ENCODE assay signal across 19 cellular contexts in the genomic region with DNA sequence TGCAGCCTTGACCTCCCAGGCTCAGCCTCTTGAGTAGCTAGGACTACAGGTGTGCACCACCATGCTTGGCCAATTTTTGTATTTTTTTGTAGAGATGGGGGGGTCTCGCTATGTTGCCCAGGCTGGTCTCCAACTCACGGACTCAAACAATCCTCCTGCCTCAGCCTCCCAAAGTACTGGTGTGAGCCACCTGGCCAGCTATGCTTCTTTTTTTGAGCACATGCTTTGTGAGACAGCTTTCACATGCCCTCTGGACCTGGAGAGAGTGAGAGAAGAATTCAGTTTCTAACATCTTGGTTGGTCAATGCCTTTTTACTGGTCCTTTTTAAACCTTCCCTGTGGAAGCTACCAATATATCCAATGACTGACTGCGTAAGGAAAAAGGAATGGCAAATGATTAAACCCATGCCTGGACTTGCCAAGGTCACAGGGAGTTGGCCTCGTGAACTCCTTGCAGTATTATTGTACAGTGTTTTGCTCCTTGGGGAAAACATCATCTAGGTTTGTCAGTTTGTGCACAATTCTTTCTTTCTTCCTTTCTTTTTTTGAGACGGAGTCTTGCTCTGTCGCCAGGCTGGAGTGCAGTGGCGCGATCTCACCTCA. TPM values are rescaled to one million over a fixed set of nuclear protein-coding genes. Genes with fewer than 3 reads are reported as not detected.
A peak's percentile ranks its signal among the peaks of the same experiment; 100 is the strongest.
DNase-seq lines count a peak whose midpoint lies in the region; ATAC-seq and TF ChIP-seq lines count a peak whose summit lies in the region.
"Had no signal": no experiment of that assay in that cellular context is flagged by ENCODE, and none has a peak within 500 bp of the region (broad histone marks: within the 10 kb centered on the region; RNA-seq: fewer than 3 reads in every experiment).

No MANE protein-coding gene starts in this region.

- intact Hi-C loops in left colon (cut with DNase I, micrococcal nuclease) (no loop called here), transverse colon (cut with DNase I; ENCODE audit: low total_unique reads) (no loop called here)

- no peaks in the 10 kb centered on the region for H3K27me3 ChIP-seq in RWPE2 (ENCODE audit: insufficient read depth, poor library complexity, severe bottlenecking)
- H3K27me3 ChIP-seq in transverse colon, result no peaks in the 10 kb centered on the region
- H3K27me3 ChIP-seq: BLaER1 had no signal

- no peak for TF ChIP-seq EP300 in transverse colon (IDR thresholded peaks at IDR 0.05; ENCODE audit: low read depth)

- H3K4me1 ChIP-seq in RWPE2 (ENCODE audit: insufficient read depth, poor library complexity, severe bottlenecking), result no peaks in the 10 kb centered on the region
- no peaks in the 10 kb centered on the region for H3K4me1 ChIP-seq in transverse colon
- H3K4me1 ChIP-seq: BLaER1, Caco-2, HAP-1 had no signal

- H3K9me3 ChIP-seq in RWPE2 (ENCODE audit: severe bottlenecking), result peaks cover 1% of the 10 kb centered on the region
- H3K9me3 ChIP-seq in transverse colon, result peaks cover 0 to 7% of the 10 kb centered on the region in 2 donors
- H3K9me3 ChIP-seq: Caco-2 had no signal

- no peak for TF ChIP-seq POLR2A in transverse colon (IDR thresholded peaks at IDR 0.05)

- 0 out of 3 replicates have a peak, but pooled peaks have one; percentile 50 for ATAC-seq in RWPE2 (ENCODE audit: low read depth)
- peak; percentile 46 for ATAC-seq in left colon
- no peak for ATAC-seq in HG02981 (IDR thresholded peaks at IDR 0.05; ENCODE audit: unreplicated experiment)
- ATAC-seq: CD8-positive, alpha-beta T cell; GM23338 had no signal

- DNase-seq in RWPE2 (ENCODE audit: low spot score) (no peak), chondrocyte (ENCODE audit: low spot score) (peak; percentile 15), left colon (no peak), renal cortical epithelial cell (ENCODE audit: low read depth) (peak; percentile 31), NCI-H146 treated with DMSO at 0.1 percent for 48 hours (lab: John Stamatoyannopoulos, UW; ENCODE audit: unreplicated experiment) (no peak), 8988T (no peak), transverse colon (no peak)
- DNase-seq: Caco-2; CD4-positive, CD25-positive, alpha-beta regulatory T cell; CD8-positive, alpha-beta T cell; DMS153; DND-41; HFFc6 had no signal

- no peak overlapping the region for H3K27ac Mint-ChIP-seq in chondrocyte (ENCODE audit: unreplicated experiment)
- H3K27ac Mint-ChIP-seq: B cell; CD4-positive, CD25-positive, alpha-beta regulatory T cell; CD8-positive, alpha-beta T cell; GM23338; HFFc6 had no signal

- H3K9me3 Mint-ChIP-seq in chondrocyte (ENCODE audit: low read depth), result peaks cover 3% of the 10 kb centered on the region
- H3K9me3 Mint-ChIP-seq: CD8-positive, alpha-beta T cell had no signal

- no peaks in the 10 kb centered on the region for H3K36me3 ChIP-seq in RWPE2 (ENCODE audit: low read depth)
- no peaks in the 10 kb centered on the region for H3K36me3 ChIP-seq in transverse colon
- H3K36me3 ChIP-seq: BLaER1, HAP-1 had no signal

- H3K4me1 Mint-ChIP-seq in chondrocyte (ENCODE audit: low read depth), result peaks cover 5% of the 10 kb centered on the region
- H3K4me1 Mint-ChIP-seq: B cell, GM23338 had no signal

- in situ Hi-C loops in transverse colon (cut with MboI; ENCODE audit: low pct_ligation_motif_present in 1 of 4, low pct_unique_long_range_greater_than_20kb in 1 of 4, low sequenced_read_pairs in 3 of 4), result no loop called here

- H3K27me3 Mint-ChIP-seq in chondrocyte (ENCODE audit: low read depth), result no peaks in the 10 kb centered on the region
- H3K27me3 Mint-ChIP-seq: CD4-positive, CD25-positive, alpha-beta regulatory T cell had no signal

- H3K4me3 Mint-ChIP-seq in chondrocyte (ENCODE audit: unreplicated experiment), result no peak overlapping the region
- H3K4me3 Mint-ChIP-seq: B cell; CD4-positive, CD25-positive, alpha-beta regulatory T cell; CD8-positive, alpha-beta T cell; GM23338; HFFc6 had no signal

- 79 to 91% methylated on average over 5 to 8 of the region's 8 CpGs for WGBS in transverse colon (ENCODE audit: low coverage in 1 of 2), 2 donors

- TF ChIP-seq CTCF in RWPE2 (IDR thresholded peaks at IDR 0.05; ENCODE audit: poor library complexity, severe bottlenecking) (no peak), chondrocyte (IDR thresholded peaks at IDR 0.05) (no peak), transverse colon (IDR thresholded peaks at IDR 0.05) (no peak)

- H3K4me3 ChIP-seq in RWPE2 (ENCODE audit: severe bottlenecking) (no peak overlapping the region), transverse colon (no peak overlapping the region)
- H3K4me3 ChIP-seq: BLaER1, GM23338, HAP-1 had no signal

- H3K27ac ChIP-seq in RWPE2 (ENCODE audit: poor library complexity, severe bottlenecking), result no peak overlapping the region
- H3K27ac ChIP-seq in transverse colon, result no peak overlapping the region
- H3K27ac ChIP-seq: BLaER1, C4-2B had no signal

- H3K36me3 Mint-ChIP-seq in chondrocyte (ENCODE audit: low read depth), result no peaks in the 10 kb centered on the region
- H3K36me3 Mint-ChIP-seq: CD4-positive, CD25-positive, alpha-beta regulatory T cell; CD8-positive, alpha-beta T cell had no signal

RNA-seq across cellular contexts. Expression of a gene that starts 6.2 kb away (rescaled TPM):
- total RNA-seq in chondrocyte (53.3 to 78.3 TPM (median 77.9 TPM) in 3 replicates), left colon (10 to 100 TPM; 19.9 to 28.3 TPM), renal cortical epithelial cell (24.3 and 45.8 TPM in 2 replicates), transverse colon (10 to 100 TPM; 28.0 to 59.9 (median 34.2) TPM)

Comparison
In these comparisons a context has a peak if more than half of its experiments do, and no peak if none do; other contexts are left out.
1. DNase-seq: peak in chondrocyte (single experiment) and renal cortical epithelial cell (single experiment); none in RWPE2 (single experiment), left colon (0 of 2), NCI-H146 treated with DMSO at 0.1 percent for 48 hours (single experiment), 8988T (single experiment) and transverse colon (single experiment).